In the genomic region with DNA sequence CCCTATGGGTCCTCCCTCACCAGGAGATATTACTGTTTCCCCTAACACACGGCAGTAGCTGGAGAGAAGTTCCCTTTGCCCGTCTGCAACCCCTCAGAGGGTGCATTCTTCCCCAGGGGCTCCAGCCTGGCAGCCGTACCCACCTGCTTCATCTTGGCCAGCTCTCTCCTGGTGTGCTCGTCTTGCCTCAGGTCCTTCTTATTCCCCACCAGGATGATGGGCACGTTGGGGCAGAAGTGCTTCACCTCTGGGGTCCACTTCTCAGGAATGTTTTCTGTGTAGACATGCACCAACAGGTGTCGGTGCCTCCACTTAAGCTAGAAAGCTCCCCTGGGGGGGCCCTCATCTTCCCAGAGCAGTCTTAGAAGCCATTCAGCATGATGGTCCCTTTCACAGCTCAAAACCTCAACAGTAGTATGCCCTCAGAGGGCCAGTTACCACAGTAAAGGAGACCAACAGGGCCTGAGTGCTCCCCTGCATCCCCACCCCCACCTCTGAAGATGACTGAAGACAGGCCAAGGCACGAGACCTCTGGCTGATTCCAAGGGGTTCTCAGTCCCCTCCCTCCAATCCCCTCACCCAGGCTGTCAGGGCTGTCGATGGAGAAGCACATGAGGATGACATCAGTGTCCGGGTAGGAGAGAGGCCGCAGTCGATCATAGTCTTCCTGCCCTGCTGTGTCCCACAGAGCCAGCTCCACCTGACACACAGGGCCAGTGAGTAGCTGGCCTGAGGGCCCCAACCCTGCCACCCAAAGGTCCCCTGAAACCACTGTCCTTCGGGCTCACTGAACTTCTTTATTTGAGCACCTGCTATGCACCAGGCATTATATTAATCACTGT, we compare ENCODE assay signal across 1 cellular context.
TF ChIP-seq lines count a peak whose summit lies in the region.

No MANE protein-coding gene starts in this region.

TF ChIP-seq in K562, 482 proteins besides CTCF, POLR2A, EP300 and RAD21:
- TF ChIP-seq ZNF324 (CRISPR knock-in tag; IDR thresholded peaks at IDR 0.05) (no peak), POLR2AphosphoS5 (IDR thresholded peaks at IDR 0.05; ENCODE audit: control insufficient read depth, insufficient read depth, low read depth, low read length) (peak; percentile 31), RBFOX2 (IDR thresholded peaks at IDR 0.05; ENCODE audit: low read depth, low read length) (0 out of 2 replicates have a peak, but pooled peaks have one; percentile 23), TCF7 (IDR thresholded peaks at IDR 0.05; ENCODE audit: borderline replicate concordance) (no peak), POLR2AphosphoS2 (IDR thresholded peaks at IDR 0.05; ENCODE audit: low read length) (peak; percentile 88; the same call in 1 of the 2 replicates), ZNF408 (CRISPR knock-in tag; IDR thresholded peaks at IDR 0.05; ENCODE audit: low read depth) (no peak), POLR2B (IDR thresholded peaks at IDR 0.05; ENCODE audit: low read depth, partially characterized antibody) (peak; percentile 7), MYNN (IDR thresholded peaks at IDR 0.05) (no peak), MYNN (CRISPR knock-in tag; IDR thresholded peaks at IDR 0.05) (no peak)
